ENCODE assay signal across 8 cellular contexts in the genomic region with DNA sequence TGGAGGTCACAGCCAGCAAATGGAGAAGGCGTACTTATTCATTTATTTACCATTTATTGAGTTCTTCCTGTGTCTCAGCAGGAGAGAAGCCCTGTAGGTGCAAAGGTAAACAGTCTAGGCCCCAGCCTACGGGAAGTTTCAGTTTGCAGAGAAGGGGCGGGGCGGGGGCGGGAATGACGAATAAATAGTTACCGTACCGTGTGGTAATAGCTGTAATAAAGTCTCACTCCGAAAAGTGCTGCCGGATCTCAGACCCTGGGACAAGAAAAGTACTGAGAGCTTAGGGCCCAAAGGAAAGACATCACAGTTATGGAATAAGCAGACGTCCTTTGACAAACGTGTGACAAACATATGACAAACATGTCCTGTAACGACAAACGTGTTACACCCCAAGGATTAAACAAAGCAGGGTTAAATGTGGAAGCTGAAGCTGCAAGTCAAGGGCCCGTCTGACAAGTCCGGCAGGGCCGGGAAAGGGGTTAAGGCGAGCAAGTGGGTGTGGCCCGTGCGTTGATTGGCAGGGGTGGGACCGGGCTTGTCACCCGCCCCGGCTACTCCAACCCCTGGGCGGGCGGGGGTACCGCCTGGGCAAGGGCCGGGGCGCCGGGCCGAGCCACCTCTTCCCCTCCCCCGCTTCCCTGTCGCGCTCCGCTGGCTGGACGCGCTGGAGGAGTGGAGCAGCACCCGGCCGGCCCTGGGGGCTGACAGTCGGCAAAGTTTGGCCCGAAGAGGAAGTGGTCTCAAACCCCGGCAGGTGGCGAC. TPM values are rescaled to one million over a fixed set of nuclear protein-coding genes. Genes with fewer than 3 reads are reported as not detected.
DNase-seq lines count a peak whose midpoint lies in the region; ATAC-seq and TF ChIP-seq lines count a peak whose summit lies in the region.

A gene with protein sequence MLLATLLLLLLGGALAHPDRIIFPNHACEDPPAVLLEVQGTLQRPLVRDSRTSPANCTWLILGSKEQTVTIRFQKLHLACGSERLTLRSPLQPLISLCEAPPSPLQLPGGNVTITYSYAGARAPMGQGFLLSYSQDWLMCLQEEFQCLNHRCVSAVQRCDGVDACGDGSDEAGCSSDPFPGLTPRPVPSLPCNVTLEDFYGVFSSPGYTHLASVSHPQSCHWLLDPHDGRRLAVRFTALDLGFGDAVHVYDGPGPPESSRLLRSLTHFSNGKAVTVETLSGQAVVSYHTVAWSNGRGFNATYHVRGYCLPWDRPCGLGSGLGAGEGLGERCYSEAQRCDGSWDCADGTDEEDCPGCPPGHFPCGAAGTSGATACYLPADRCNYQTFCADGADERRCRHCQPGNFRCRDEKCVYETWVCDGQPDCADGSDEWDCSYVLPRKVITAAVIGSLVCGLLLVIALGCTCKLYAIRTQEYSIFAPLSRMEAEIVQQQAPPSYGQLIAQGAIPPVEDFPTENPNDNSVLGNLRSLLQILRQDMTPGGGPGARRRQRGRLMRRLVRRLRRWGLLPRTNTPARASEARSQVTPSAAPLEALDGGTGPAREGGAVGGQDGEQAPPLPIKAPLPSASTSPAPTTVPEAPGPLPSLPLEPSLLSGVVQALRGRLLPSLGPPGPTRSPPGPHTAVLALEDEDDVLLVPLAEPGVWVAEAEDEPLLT (plus strand): TSS at position 541 of the 762 bp plus-strand sequence. CDS start 564 bp downstream, outside the sequence.

- TF ChIP-seq CTCF in GM12865 (IDR thresholded peaks at IDR 0.05; ENCODE audit: insufficient read depth, low read depth, low read length, missing control alignments), result no peak
- TF ChIP-seq CTCF in NB4 (IDR thresholded peaks at IDR 0.05; ENCODE audit: low read depth, low read length), result no peak
- TF ChIP-seq CTCF in heart left ventricle (IDR thresholded peaks at IDR 0.05), result peak in 1 of 12 donors; percentile 11

- H3K36me3 ChIP-seq in adipocyte (ENCODE audit: control insufficient read depth, insufficient read depth, low read length, severe bottlenecking), result peaks cover 26% of the 10 kb centered on the region
- peaks cover 0 to 34% (median 33%) of the 10 kb centered on the region in 9 donors for H3K36me3 ChIP-seq in heart left ventricle

- H3K27ac ChIP-seq in heart left ventricle, result peak within 1 kb of the TSS; percentile 90 to 100 (median 98)

- peak; percentile 94 for DNase-seq in GM12865 (ENCODE audit: low read depth)
- peak; percentile 95 for DNase-seq in NB4 (ENCODE audit: low read depth)
- peak; percentile 94 for DNase-seq in SW480 (ENCODE audit: low spot score)
- DNase-seq in adipocyte (ENCODE audit: low read depth), result peak; percentile 95
- DNase-seq in heart left ventricle, result peak; percentile 94 to 96 (median 95)
- DNase-seq in posterior vena cava (ENCODE audit: low spot score), result peak; percentile 96
- peak; percentile 95 for DNase-seq in ureter (ENCODE audit: low spot score)

- H3K4me3 ChIP-seq in GM12865 (ENCODE audit: low read depth, low read length) (peak within 1 kb of the TSS; percentile 70), NB4 (ENCODE audit: low read depth, low read length) (peak within 1 kb of the TSS; percentile 69), adipocyte (ENCODE audit: low read length) (peak within 1 kb of the TSS; percentile 81), heart left ventricle (peak within 1 kb of the TSS; percentile 66 to 100 (median 95))

- 0 to 1% (median 1%) methylated on average over 18 to 42 of the region's 42 CpGs for WGBS in heart left ventricle, 4 donors

- intact Hi-C loops in heart left ventricle (cut with DNase I) (loop anchor here in 3 of 10 donors (5.0 kb wide), 2 partner anchors 46 to 56 kb away; partner anchors contain the start of genes RBM23 (in 2 of the 3) and PRMT5 (in 1 of the 3)), posterior vena cava (cut with DNase I) (loop anchor here in 1 of 2 donors (5.0 kb wide), 1 partner anchor 451 kb away; the partner anchor contains the start of gene PABPN1)

- H3K4me1 ChIP-seq in adipocyte (ENCODE audit: control insufficient read depth, insufficient read depth, low read length), result peaks cover 19% of the 10 kb centered on the region
- H3K4me1 ChIP-seq in heart left ventricle, result peaks cover 4 to 31% (median 17%) of the 10 kb centered on the region in 12 donors

- peak within 1 kb of the TSS; percentile 93 for H3K9ac ChIP-seq in adipocyte (ENCODE audit: low read length)

- H3K27me3 ChIP-seq in adipocyte (replicated peaks; ENCODE audit: control insufficient read depth, insufficient read depth, low read length), result no peaks in the 10 kb centered on the region
- no peaks in the 10 kb centered on the region for H3K27me3 ChIP-seq in heart left ventricle

- TF ChIP-seq POLR2A in NB4 (IDR thresholded peaks at IDR 0.05; ENCODE audit: extremely low read depth, insufficient read length), result peak; percentile 39
- TF ChIP-seq POLR2A in heart left ventricle (IDR thresholded peaks at IDR 0.05), result peak in 1 of 2 donors; percentile 83

- ATAC-seq in HG02588 (IDR thresholded peaks at IDR 0.05; ENCODE audit: unreplicated experiment) (peak; percentile 86), heart left ventricle (peak; percentile 95 to 97 (median 96))

- no peaks in the 10 kb centered on the region for H3K9me3 ChIP-seq in adipocyte (ENCODE audit: control insufficient read depth, low read length)
- H3K9me3 ChIP-seq in heart left ventricle, result no peaks in the 10 kb centered on the region

RNA-seq across cellular contexts. Expression of the gene that starts here (rescaled TPM):
- total RNA-seq in heart left ventricle, result 100 to 1,000 TPM in 3 of 9 donors, 10 to 100 TPM in 6; 47.9 to 128 (median 64.5) TPM
- 10 to 100 TPM; 11.0 to 99.9 TPM for polyA plus RNA-seq in heart left ventricle
- 100 to 1,000 TPM; 129 to 139 TPM for total RNA-seq in posterior vena cava
- 128 TPM for total RNA-seq in ureter

Comparison
In these comparisons a context has a peak if more than half of its experiments do, and no peak if none do; other contexts are left out.
1. Peak in every context shown above with its lines: DNase-seq, ATAC-seq, H3K4me3 ChIP-seq and H3K27ac ChIP-seq.